8 cellular contexts compared by ENCODE assay signal in genomic region chr3:67000006-67000405, GRCh38. TPM values are rescaled to one million over a fixed set of nuclear protein-coding genes. Genes with fewer than 3 reads are reported as not detected.
DNase-seq lines count a peak whose midpoint lies in the region; ATAC-seq and TF ChIP-seq lines count a peak whose summit lies in the region.

No MANE protein-coding gene starts in this region.

- H3K4me3 Mint-ChIP-seq in activated naive CD8-positive, alpha-beta T cell treated with anti-CD3 and anti-CD28 coated beads for 36 hours: no peak overlapping the region

- peaks cover 19% of the 10 kb centered on the region for H3K27me3 Mint-ChIP-seq in activated naive CD8-positive, alpha-beta T cell treated with anti-CD3 and anti-CD28 coated beads for 36 hours

- H3K27me3 ChIP-seq in ascending aorta: no peaks in the 10 kb centered on the region

- no peaks in the 10 kb centered on the region for H3K9me3 Mint-ChIP-seq in activated naive CD8-positive, alpha-beta T cell treated with anti-CD3 and anti-CD28 coated beads for 36 hours

- intact Hi-C loops in ascending aorta (cut with DNase I): no loop called here

- DNase-seq in CD1c-positive myeloid dendritic cell (ENCODE audit: extremely low spot score) (peak; percentile 88), epidermal melanocyte (ENCODE audit: insufficient read length, low spot score) (no peak), ascending aorta (ENCODE audit: low spot score in 2 of 2) (no peak), NCI-H2171 (lab: John Stamatoyannopoulos, UW) (no peak), foreskin melanocyte (no peak)
- no peak for DNase-seq in activated naive CD8-positive, alpha-beta T cell treated with anti-CD3 and anti-CD28 coated beads for 36 hours

- no peak overlapping the region for H3K27ac ChIP-seq in ascending aorta

- H3K4me3 ChIP-seq in ascending aorta: no peak overlapping the region

- no peaks in the 10 kb centered on the region for H3K36me3 ChIP-seq in ascending aorta

- H3K4me1 Mint-ChIP-seq in activated naive CD8-positive, alpha-beta T cell treated with anti-CD3 and anti-CD28 coated beads for 36 hours: peaks cover 35% of the 10 kb centered on the region

- peaks cover 28% of the 10 kb centered on the region for H3K36me3 Mint-ChIP-seq in activated naive CD8-positive, alpha-beta T cell treated with anti-CD3 and anti-CD28 coated beads for 36 hours

- ATAC-seq in GM19397 (IDR thresholded peaks at IDR 0.05; ENCODE audit: unreplicated experiment) (peak; percentile 32), HG03432 (IDR thresholded peaks at IDR 0.05; ENCODE audit: unreplicated experiment) (peak; percentile 48)

- peak overlapping the region; percentile 74 for H3K27ac Mint-ChIP-seq in activated naive CD8-positive, alpha-beta T cell treated with anti-CD3 and anti-CD28 coated beads for 36 hours

- peaks cover 0 to 5% of the 10 kb centered on the region in 2 donors for H3K4me1 ChIP-seq in ascending aorta

- no peak for TF ChIP-seq CTCF in ascending aorta (IDR thresholded peaks at IDR 0.05)

- H3K9me3 ChIP-seq in ascending aorta: no peaks in the 10 kb centered on the region

RNA-seq across cellular contexts. Expression of gene KBTBD8, which starts 1.9 kb away (rescaled TPM):
- total RNA-seq in activated naive CD8-positive, alpha-beta T cell treated with anti-CD3 and anti-CD28 coated beads for 36 hours: 10 to 100 TPM; 28.5 to 30.6 TPM
- total RNA-seq in ascending aorta: not detected

Comparison
In these comparisons a context has a peak if more than half of its experiments do, and no peak if none do; other contexts are left out.
1. RNA of gene KBTBD8, which starts 1.9 kb away (total RNA-seq): 28.5 to 30.6 TPM in activated naive CD8-positive, alpha-beta T cell treated with anti-CD3 and anti-CD28 coated beads for 36 hours; not detected in ascending aorta (single experiment); every median in the first group is over 10 times any median in the second.